2 cellular contexts compared by ENCODE assay signal in the genomic region with DNA sequence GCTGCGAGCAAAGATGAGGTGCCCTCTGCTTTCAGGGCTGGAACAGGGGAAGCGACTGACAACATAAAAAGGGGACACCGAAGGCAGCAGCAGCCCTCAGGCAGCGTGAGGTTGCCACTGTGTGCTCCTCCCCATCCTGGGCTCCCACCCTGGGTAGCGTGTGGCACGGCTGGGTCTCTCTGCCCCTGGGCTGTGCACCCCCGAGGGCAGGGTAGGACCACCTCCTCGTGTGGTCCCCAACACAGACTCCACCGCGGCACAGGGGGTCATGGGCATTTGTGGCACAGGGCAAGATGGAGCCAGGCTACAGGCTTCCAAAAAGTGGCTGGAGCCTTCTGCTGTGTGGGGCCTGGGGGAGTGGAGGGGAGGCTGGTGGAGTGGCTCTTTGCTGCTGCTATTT.
TF ChIP-seq lines count a peak whose summit lies in the region.

No MANE protein-coding gene starts in this region.

TF ChIP-seq in WTC11, 78 proteins besides CTCF, POLR2A, EP300 and RAD21:
- TF ChIP-seq PRRX2 (CRISPR knock-in tag; IDR thresholded peaks at IDR 0.05) (no peak), CREM (CRISPR knock-in tag; IDR thresholded peaks at IDR 0.05) (no peak), AR (CRISPR knock-in tag; IDR thresholded peaks at IDR 0.05) (no peak), SOX15 (CRISPR knock-in tag; IDR thresholded peaks at IDR 0.05) (no peak), ZNF121 (CRISPR knock-in tag; IDR thresholded peaks at IDR 0.05) (no peak), TCF7 (CRISPR knock-in tag; IDR thresholded peaks at IDR 0.05; ENCODE audit: low read depth) (no peak), EMX1 (CRISPR knock-in tag; IDR thresholded peaks at IDR 0.05) (no peak), RELA (CRISPR knock-in tag; IDR thresholded peaks at IDR 0.05; ENCODE audit: borderline replicate concordance) (no peak), ZNF219 (CRISPR knock-in tag; IDR thresholded peaks at IDR 0.05; ENCODE audit: borderline replicate concordance) (no peak), ESRRA (CRISPR knock-in tag; IDR thresholded peaks at IDR 0.05; ENCODE audit: borderline replicate concordance) (no peak), OVOL2 (CRISPR knock-in tag; IDR thresholded peaks at IDR 0.05; ENCODE audit: borderline replicate concordance) (no peak), IRF2 (CRISPR knock-in tag; IDR thresholded peaks at IDR 0.05; ENCODE audit: borderline replicate concordance, low read depth) (no peak), FOXP4 (CRISPR knock-in tag; IDR thresholded peaks at IDR 0.05) (no peak), STAT6 (CRISPR knock-in tag; conservative IDR thresholded peaks at IDR 0.05; ENCODE audit: low read depth) (no peak), NFYB (CRISPR knock-in tag; conservative IDR thresholded peaks at IDR 0.05; ENCODE audit: low read depth) (no peak), FOXJ3 (CRISPR knock-in tag; IDR thresholded peaks at IDR 0.05; ENCODE audit: borderline replicate concordance) (no peak)
- TF ChIP-seq, protein P1, sequence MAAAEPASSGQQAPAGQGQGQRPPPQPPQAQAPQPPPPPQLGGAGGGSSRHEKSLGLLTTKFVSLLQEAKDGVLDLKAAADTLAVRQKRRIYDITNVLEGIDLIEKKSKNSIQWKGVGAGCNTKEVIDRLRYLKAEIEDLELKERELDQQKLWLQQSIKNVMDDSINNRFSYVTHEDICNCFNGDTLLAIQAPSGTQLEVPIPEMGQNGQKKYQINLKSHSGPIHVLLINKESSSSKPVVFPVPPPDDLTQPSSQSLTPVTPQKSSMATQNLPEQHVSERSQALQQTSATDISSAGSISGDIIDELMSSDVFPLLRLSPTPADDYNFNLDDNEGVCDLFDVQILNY (CRISPR knock-in tag; IDR thresholded peaks at IDR 0.05), result no peak
- TF ChIP-seq, protein P2, sequence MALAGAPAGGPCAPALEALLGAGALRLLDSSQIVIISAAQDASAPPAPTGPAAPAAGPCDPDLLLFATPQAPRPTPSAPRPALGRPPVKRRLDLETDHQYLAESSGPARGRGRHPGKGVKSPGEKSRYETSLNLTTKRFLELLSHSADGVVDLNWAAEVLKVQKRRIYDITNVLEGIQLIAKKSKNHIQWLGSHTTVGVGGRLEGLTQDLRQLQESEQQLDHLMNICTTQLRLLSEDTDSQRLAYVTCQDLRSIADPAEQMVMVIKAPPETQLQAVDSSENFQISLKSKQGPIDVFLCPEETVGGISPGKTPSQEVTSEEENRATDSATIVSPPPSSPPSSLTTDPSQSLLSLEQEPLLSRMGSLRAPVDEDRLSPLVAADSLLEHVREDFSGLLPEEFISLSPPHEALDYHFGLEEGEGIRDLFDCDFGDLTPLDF (CRISPR knock-in tag; IDR thresholded peaks at IDR 0.05), result no peak
- TF ChIP-seq, protein P3, sequence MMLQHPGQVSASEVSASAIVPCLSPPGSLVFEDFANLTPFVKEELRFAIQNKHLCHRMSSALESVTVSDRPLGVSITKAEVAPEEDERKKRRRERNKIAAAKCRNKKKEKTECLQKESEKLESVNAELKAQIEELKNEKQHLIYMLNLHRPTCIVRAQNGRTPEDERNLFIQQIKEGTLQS (CRISPR knock-in tag; conservative IDR thresholded peaks at IDR 0.05), result no peak

TF ChIP-seq in H1, 55 proteins besides CTCF, POLR2A, EP300 and RAD21:
- TF ChIP-seq SP1 (IDR thresholded peaks at IDR 0.05; ENCODE audit: low read depth, low read length) (no peak), CBX8 (IDR thresholded peaks at IDR 0.05; ENCODE audit: borderline replicate concordance, low read depth, low read length) (no peak), RNF2 (IDR thresholded peaks at IDR 0.05; ENCODE audit: borderline replicate concordance, low read depth, low read length, missing control alignments, poor library complexity, severe bottlenecking) (no peak), SIRT6 (IDR thresholded peaks at IDR 0.05; ENCODE audit: low read length) (no peak), FOSL1 (IDR thresholded peaks at IDR 0.05; ENCODE audit: insufficient read depth, low read depth, low read length) (no peak), RFX5 (IDR thresholded peaks at IDR 0.05; ENCODE audit: borderline replicate concordance, low read depth, low read length) (no peak), SRF (IDR thresholded peaks at IDR 0.05; ENCODE audit: low read depth, low read length) (no peak), RXRA (IDR thresholded peaks at IDR 0.05; ENCODE audit: insufficient read depth, low read depth, low read length) (no peak), CBX5 (IDR thresholded peaks at IDR 0.05; ENCODE audit: low read depth, low read length) (no peak), TEAD4 (IDR thresholded peaks at IDR 0.05; ENCODE audit: low read depth, low read length) (no peak), KDM5A (IDR thresholded peaks at IDR 0.05; ENCODE audit: low read length) (no peak), SIN3A (conservative IDR thresholded peaks at IDR 0.05 in 1 of 2, IDR thresholded peaks at IDR 0.05 in 1 of 2; ENCODE audit: low read depth in 1 of 2, low read length in 2 of 2) (no peak), CHD2 (IDR thresholded peaks at IDR 0.05; ENCODE audit: low read length) (no peak), KDM1A (IDR thresholded peaks at IDR 0.05; ENCODE audit: borderline replicate concordance, low read length) (no peak), GTF2F1 (IDR thresholded peaks at IDR 0.05; ENCODE audit: borderline replicate concordance, low read depth, low read length) (no peak), CHD1 (IDR thresholded peaks at IDR 0.05; ENCODE audit: low read depth, low read length) (no peak)
- TF ChIP-seq, protein P4, sequence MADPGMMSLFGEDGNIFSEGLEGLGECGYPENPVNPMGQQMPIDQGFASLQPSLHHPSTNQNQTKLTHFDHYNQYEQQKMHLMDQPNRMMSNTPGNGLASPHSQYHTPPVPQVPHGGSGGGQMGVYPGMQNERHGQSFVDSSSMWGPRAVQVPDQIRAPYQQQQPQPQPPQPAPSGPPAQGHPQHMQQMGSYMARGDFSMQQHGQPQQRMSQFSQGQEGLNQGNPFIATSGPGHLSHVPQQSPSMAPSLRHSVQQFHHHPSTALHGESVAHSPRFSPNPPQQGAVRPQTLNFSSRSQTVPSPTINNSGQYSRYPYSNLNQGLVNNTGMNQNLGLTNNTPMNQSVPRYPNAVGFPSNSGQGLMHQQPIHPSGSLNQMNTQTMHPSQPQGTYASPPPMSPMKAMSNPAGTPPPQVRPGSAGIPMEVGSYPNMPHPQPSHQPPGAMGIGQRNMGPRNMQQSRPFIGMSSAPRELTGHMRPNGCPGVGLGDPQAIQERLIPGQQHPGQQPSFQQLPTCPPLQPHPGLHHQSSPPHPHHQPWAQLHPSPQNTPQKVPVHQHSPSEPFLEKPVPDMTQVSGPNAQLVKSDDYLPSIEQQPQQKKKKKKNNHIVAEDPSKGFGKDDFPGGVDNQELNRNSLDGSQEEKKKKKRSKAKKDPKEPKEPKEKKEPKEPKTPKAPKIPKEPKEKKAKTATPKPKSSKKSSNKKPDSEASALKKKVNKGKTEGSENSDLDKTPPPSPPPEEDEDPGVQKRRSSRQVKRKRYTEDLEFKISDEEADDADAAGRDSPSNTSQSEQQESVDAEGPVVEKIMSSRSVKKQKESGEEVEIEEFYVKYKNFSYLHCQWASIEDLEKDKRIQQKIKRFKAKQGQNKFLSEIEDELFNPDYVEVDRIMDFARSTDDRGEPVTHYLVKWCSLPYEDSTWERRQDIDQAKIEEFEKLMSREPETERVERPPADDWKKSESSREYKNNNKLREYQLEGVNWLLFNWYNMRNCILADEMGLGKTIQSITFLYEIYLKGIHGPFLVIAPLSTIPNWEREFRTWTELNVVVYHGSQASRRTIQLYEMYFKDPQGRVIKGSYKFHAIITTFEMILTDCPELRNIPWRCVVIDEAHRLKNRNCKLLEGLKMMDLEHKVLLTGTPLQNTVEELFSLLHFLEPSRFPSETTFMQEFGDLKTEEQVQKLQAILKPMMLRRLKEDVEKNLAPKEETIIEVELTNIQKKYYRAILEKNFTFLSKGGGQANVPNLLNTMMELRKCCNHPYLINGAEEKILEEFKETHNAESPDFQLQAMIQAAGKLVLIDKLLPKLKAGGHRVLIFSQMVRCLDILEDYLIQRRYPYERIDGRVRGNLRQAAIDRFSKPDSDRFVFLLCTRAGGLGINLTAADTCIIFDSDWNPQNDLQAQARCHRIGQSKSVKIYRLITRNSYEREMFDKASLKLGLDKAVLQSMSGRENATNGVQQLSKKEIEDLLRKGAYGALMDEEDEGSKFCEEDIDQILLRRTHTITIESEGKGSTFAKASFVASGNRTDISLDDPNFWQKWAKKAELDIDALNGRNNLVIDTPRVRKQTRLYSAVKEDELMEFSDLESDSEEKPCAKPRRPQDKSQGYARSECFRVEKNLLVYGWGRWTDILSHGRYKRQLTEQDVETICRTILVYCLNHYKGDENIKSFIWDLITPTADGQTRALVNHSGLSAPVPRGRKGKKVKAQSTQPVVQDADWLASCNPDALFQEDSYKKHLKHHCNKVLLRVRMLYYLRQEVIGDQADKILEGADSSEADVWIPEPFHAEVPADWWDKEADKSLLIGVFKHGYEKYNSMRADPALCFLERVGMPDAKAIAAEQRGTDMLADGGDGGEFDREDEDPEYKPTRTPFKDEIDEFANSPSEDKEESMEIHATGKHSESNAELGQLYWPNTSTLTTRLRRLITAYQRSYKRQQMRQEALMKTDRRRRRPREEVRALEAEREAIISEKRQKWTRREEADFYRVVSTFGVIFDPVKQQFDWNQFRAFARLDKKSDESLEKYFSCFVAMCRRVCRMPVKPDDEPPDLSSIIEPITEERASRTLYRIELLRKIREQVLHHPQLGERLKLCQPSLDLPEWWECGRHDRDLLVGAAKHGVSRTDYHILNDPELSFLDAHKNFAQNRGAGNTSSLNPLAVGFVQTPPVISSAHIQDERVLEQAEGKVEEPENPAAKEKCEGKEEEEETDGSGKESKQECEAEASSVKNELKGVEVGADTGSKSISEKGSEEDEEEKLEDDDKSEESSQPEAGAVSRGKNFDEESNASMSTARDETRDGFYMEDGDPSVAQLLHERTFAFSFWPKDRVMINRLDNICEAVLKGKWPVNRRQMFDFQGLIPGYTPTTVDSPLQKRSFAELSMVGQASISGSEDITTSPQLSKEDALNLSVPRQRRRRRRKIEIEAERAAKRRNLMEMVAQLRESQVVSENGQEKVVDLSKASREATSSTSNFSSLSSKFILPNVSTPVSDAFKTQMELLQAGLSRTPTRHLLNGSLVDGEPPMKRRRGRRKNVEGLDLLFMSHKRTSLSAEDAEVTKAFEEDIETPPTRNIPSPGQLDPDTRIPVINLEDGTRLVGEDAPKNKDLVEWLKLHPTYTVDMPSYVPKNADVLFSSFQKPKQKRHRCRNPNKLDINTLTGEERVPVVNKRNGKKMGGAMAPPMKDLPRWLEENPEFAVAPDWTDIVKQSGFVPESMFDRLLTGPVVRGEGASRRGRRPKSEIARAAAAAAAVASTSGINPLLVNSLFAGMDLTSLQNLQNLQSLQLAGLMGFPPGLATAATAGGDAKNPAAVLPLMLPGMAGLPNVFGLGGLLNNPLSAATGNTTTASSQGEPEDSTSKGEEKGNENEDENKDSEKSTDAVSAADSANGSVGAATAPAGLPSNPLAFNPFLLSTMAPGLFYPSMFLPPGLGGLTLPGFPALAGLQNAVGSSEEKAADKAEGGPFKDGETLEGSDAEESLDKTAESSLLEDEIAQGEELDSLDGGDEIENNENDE (IDR thresholded peaks at IDR 0.05; ENCODE audit: insufficient replicate concordance, low read length), result no peak
- TF ChIP-seq, protein P3 (IDR thresholded peaks at IDR 0.05; ENCODE audit: insufficient read depth, low read depth, low read length), result no peak
- TF ChIP-seq, protein P5, sequence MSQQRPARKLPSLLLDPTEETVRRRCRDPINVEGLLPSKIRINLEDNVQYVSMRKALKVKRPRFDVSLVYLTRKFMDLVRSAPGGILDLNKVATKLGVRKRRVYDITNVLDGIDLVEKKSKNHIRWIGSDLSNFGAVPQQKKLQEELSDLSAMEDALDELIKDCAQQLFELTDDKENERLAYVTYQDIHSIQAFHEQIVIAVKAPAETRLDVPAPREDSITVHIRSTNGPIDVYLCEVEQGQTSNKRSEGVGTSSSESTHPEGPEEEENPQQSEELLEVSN (IDR thresholded peaks at IDR 0.05), result no peak
